ENCODE assay signal across 1 cellular context in the genomic region with DNA sequence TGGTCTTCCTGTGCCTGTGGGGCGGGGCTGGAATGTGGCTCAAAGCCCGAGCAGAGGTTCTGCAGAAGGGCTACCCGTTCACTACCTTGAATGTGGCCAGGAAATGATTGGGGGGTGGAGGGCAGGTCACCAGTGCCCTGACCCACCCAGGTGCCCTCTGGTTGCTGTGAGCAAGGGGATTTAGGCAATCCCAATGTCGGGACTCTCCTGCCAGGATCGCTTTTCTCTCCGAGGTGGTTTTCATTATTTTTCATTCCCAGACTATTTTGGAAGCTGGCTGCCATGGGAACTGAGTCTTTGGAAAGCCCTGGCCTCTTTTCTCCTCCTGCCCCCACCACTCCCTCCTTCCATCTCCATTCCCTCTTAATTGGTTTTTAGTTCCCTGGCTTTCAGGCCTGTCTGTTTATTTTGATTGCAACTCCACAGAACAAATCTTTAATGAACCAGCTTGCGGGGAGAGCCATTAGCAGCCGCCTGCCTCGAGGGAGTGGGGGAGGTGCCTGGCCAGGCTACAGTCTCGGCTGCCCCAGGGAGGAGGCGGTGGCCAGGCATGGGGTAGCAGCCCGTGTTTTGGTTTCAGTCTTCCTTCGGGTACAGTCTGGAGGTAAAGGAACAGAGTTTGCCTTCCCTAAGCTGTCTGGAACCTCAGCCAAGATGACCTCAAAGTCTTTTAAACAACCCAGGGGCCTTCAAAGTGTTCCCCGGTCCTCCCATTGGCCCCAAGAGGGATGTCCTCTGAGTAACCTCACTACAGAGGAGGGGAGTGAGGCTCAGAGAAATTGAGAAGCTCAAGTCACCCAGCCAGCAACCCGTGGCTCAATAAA.
TF ChIP-seq lines count a peak whose summit lies in the region.

No MANE protein-coding gene starts in this region.

TF ChIP-seq in HCT116, 20 proteins besides CTCF, POLR2A, EP300 and RAD21 (continued from another document):
- TF ChIP-seq, protein P1, sequence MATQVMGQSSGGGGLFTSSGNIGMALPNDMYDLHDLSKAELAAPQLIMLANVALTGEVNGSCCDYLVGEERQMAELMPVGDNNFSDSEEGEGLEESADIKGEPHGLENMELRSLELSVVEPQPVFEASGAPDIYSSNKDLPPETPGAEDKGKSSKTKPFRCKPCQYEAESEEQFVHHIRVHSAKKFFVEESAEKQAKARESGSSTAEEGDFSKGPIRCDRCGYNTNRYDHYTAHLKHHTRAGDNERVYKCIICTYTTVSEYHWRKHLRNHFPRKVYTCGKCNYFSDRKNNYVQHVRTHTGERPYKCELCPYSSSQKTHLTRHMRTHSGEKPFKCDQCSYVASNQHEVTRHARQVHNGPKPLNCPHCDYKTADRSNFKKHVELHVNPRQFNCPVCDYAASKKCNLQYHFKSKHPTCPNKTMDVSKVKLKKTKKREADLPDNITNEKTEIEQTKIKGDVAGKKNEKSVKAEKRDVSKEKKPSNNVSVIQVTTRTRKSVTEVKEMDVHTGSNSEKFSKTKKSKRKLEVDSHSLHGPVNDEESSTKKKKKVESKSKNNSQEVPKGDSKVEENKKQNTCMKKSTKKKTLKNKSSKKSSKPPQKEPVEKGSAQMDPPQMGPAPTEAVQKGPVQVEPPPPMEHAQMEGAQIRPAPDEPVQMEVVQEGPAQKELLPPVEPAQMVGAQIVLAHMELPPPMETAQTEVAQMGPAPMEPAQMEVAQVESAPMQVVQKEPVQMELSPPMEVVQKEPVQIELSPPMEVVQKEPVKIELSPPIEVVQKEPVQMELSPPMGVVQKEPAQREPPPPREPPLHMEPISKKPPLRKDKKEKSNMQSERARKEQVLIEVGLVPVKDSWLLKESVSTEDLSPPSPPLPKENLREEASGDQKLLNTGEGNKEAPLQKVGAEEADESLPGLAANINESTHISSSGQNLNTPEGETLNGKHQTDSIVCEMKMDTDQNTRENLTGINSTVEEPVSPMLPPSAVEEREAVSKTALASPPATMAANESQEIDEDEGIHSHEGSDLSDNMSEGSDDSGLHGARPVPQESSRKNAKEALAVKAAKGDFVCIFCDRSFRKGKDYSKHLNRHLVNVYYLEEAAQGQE (IDR thresholded peaks at IDR 0.05; ENCODE audit: low read depth), result no peak
